ENCODE assay signal across 8 cellular contexts in the genomic region with DNA sequence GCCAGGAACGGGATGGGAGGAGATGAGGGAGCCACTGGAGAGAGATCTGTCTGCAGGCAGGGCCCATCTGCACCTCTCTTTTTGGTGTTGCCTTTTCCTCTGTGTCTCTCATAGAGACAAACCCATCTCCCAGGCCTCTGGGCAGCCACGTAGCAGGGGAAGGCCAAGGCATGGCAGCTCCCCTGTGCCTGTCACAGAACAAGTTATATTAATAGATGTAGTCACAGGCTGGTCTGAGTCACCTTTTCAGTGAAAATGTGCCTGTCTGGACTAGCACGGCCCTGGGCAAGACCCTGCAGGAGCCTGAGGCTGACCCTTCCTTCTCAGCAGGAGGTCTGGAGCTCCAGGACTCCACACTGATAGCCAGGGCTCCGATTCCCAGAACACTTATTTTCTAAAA. TPM values are rescaled to one million over a fixed set of nuclear protein-coding genes. Genes with fewer than 3 reads are reported as not detected.
"Had no signal": no experiment of that assay in that cellular context is flagged by ENCODE, and none has a peak within 500 bp of the region (broad histone marks: within the 10 kb centered on the region; RNA-seq: fewer than 3 reads in every experiment).

No MANE protein-coding gene starts in this region.

RNA-seq across cellular contexts. Expression of a gene that starts 2.1 kb away (rescaled TPM):
- total RNA-seq: activated CD4-positive, alpha-beta T cell treated with anti-CD3 and anti-CD28 coated beads, Interleukin-2, amount 10 ng/mL, durations not matched to agents 24 days and 14 days; activated naive CD4-positive, alpha-beta T cell treated with anti-CD3 and anti-CD28 coated beads for 36 hours; activated T-cell treated with anti-CD3 and anti-CD28 coated beads, Interleukin-2, amount 50 U/mL, for 4 hours; activated T-helper 17 cell treated with anti-CD3 and anti-CD28 coated beads, Interleukin-2, amount 50 U/mL, for 72 hours; HepG2; SK-MEL-5; T-helper 17 cell; WTC11 had no signal
- polyA plus RNA-seq: HepG2 had no signal
